ENCODE assay signal across 17 cellular contexts in the genomic region with DNA sequence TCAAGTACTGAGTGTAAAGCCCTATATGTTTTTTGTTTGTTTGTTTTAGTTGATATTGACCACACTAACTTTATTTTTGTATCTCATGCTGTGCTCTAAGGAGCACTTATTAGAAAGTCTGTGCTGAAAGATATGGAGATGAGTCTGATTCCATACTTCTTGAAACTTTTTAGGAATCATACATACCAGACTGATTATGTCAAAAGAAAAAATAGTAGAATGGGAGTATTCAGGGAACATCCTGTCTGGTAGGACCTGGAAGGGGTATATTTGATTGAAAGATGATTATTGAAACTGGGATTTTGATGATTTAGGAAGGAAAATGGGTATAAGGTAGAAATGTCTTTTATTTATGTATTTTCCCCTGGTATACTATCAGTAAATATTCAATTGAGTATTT.
A peak's percentile ranks its signal among the peaks of the same experiment; 100 is the strongest.
DNase-seq lines count a peak whose midpoint lies in the region; ATAC-seq and TF ChIP-seq lines count a peak whose summit lies in the region.
"Had no signal": no experiment of that assay in that cellular context is flagged by ENCODE, and none has a peak within 500 bp of the region (broad histone marks: within the 10 kb centered on the region; RNA-seq: fewer than 3 reads in every experiment).

No MANE protein-coding gene starts in this region.

- in situ Hi-C loops in ACHN (cut with HindIII; ENCODE audit: low pct_ligation_motif_present, low pct_unique_long_range_greater_than_20kb, low sequenced_read_pairs), result no loop called here

- peak; percentile 15 for DNase-seq in ACHN
- DNase-seq in NCI-H226, result peak; percentile 19
- DNase-seq in endothelial cell (ENCODE audit: low spot score), result no peak
- DNase-seq in neural crest cell (ENCODE audit: low read depth, low spot score), result no peak
- DNase-seq in superior temporal gyrus (ENCODE audit: extremely low spot score), result no peak
- no peak for DNase-seq in stimulated activated CD4-positive, alpha-beta T cell treated with anti-CD3 and anti-CD28 coated beads, Interleukin-1b, Interleukin-23, amount 100 ng/mL, for 48 hours
- DNase-seq: activated CD4-positive, alpha-beta T cell treated with anti-CD3 and anti-CD28 coated beads, Interleukin-2, amount 50 U/mL, for 48 hours; amniotic stem cell; central memory CD4-positive, alpha-beta T cell; KBM-7; left lung; NCI-H2227 treated with DMSO at 0.1 percent for 48 hours; NCI-H82; PC-9 had no signal

- H3K4me1 Mint-ChIP-seq in endothelial cell (ENCODE audit: unreplicated experiment), result peaks cover 36% of the 10 kb centered on the region
- H3K4me1 Mint-ChIP-seq in neural crest cell, result peaks cover 63% of the 10 kb centered on the region

- H3K27ac Mint-ChIP-seq in endothelial cell (ENCODE audit: unreplicated experiment), result peak overlapping the region; percentile 5
- H3K27ac Mint-ChIP-seq in neural crest cell (ENCODE audit: unreplicated experiment), result peak overlapping the region; percentile 47

- H3K27me3 Mint-ChIP-seq in endothelial cell (ENCODE audit: unreplicated experiment), result peaks cover 2% of the 10 kb centered on the region
- no peaks in the 10 kb centered on the region for H3K27me3 Mint-ChIP-seq in neural crest cell (ENCODE audit: low read depth)

- ATAC-seq in esophagus mucosa, result no peak
- no peak for ATAC-seq in GM18511 (IDR thresholded peaks at IDR 0.05; ENCODE audit: unreplicated experiment)
- ATAC-seq: left lung, mucosa of descending colon had no signal

- TF ChIP-seq CTCF in endothelial cell (IDR thresholded peaks at IDR 0.05; ENCODE audit: unreplicated experiment) (no peak), neural crest cell (conservative IDR thresholded peaks at IDR 0.05) (no peak)

- peak overlapping the region; percentile 12 for H3K4me3 Mint-ChIP-seq in endothelial cell (ENCODE audit: unreplicated experiment)
- H3K4me3 Mint-ChIP-seq in neural crest cell, result peak overlapping the region; percentile 18

- H3K36me3 Mint-ChIP-seq in endothelial cell (ENCODE audit: low read depth, unreplicated experiment) (no peaks in the 10 kb centered on the region), neural crest cell (ENCODE audit: low read depth) (no peaks in the 10 kb centered on the region)

- H3K9me3 Mint-ChIP-seq in endothelial cell (ENCODE audit: unreplicated experiment) (no peaks in the 10 kb centered on the region), neural crest cell (no peaks in the 10 kb centered on the region)

Comparison
In these comparisons a context has a peak if more than half of its experiments do, and no peak if none do; other contexts are left out.
1. DNase-seq: peak in ACHN (single experiment) and NCI-H226 (single experiment); none in endothelial cell (single experiment), neural crest cell (single experiment), superior temporal gyrus (single experiment) and stimulated activated CD4-positive, alpha-beta T cell treated with anti-CD3 and anti-CD28 coated beads, Interleukin-1b, Interleukin-23, amount 100 ng/mL, for 48 hours (single experiment).